Comparison of ENCODE assay signal across 9 cellular contexts in the genomic region with DNA sequence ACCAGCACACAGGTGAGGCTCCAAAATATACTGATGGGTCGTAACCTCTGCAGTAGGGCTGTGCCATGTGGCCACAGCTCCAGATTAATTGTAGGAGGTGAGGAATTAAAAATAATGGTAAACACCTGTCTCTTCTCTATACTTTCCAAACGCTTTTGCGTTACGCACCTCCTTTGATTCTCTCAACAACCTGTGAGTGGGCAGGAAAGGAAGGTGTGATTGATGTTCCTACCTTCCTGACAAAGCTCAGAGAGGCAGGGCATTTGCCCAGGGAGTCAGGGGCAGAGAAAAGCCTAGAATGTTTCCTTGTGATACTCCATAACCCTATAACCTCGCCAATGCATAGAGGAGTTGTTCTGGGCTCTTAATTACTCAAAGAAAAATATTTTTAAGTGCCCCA.
"Had no signal": no experiment of that assay in that cellular context is flagged by ENCODE, and none has a peak within 500 bp of the region (broad histone marks: within the 10 kb centered on the region; RNA-seq: fewer than 3 reads in every experiment).

No MANE protein-coding gene starts in this region.

- H3K27me3 Mint-ChIP-seq: IgD-negative memory B cell had no signal

- H3K27ac ChIP-seq: GM23248, HL-60, KMS-11 had no signal

- H3K4me3 Mint-ChIP-seq: H9, IgD-negative memory B cell had no signal

- H3K27ac Mint-ChIP-seq: H9, IgD-negative memory B cell had no signal

- ATAC-seq: HepG2 had no signal

- DNase-seq: GM23248, GOT3, H9, HCEC 1CT, KBM-7 had no signal

- H3K9me3 Mint-ChIP-seq: H9 had no signal
